ENCODE assay signal across 10 cellular contexts in the genomic region with DNA sequence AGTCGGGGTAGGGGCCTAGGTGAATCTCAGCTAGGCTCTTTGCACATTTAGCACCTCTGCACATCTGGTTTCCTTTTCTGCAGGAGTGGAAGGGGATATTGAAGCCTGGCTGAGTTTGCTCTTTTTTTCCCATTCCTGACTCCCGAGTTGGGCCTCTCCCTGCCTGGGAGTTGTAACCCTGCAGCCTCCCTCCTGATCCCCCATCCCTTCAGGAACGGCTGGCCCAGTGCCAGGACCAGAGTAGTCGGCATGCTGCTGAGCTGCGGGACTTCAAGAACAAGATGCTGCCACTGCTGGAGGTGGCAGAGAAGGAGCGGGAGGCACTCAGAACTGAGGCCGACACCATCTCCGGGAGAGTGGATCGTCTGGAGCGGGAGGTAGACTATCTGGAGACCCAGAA. TPM values are rescaled to one million over a fixed set of nuclear protein-coding genes. Genes with fewer than 3 reads are reported as not detected.
DNase-seq lines count a peak whose midpoint lies in the region; ATAC-seq and TF ChIP-seq lines count a peak whose summit lies in the region.
"Had no signal": no experiment of that assay in that cellular context is flagged by ENCODE, and none has a peak within 500 bp of the region (broad histone marks: within the 10 kb centered on the region; RNA-seq: fewer than 3 reads in every experiment).

No MANE protein-coding gene starts in this region.

- H3K36me3 ChIP-seq in cardiac muscle cell (no peaks in the 10 kb centered on the region), rectal smooth muscle tissue (ENCODE audit: control insufficient read depth, insufficient read depth, low read length) (no peaks in the 10 kb centered on the region)

- H3K9ac ChIP-seq in rectal smooth muscle tissue (ENCODE audit: low read length), result peak overlapping the region; percentile 8

- H3K27me3 ChIP-seq in cardiac muscle cell, result no peaks in the 10 kb centered on the region
- H3K27me3 ChIP-seq in rectal smooth muscle tissue (ENCODE audit: control insufficient read depth, insufficient read depth, low read length), result no peaks in the 10 kb centered on the region

- H3K4me1 ChIP-seq in cardiac muscle cell (ENCODE audit: low read depth) (peaks cover 21% of the 10 kb centered on the region), rectal smooth muscle tissue (ENCODE audit: control insufficient read depth, insufficient read depth, low read length) (peaks cover 45% of the 10 kb centered on the region)

- ATAC-seq in HG02870 (IDR thresholded peaks at IDR 0.05; ENCODE audit: unreplicated experiment), result no peak
- no peak for ATAC-seq in GM18511 (IDR thresholded peaks at IDR 0.05; ENCODE audit: unreplicated experiment)
- no peak for ATAC-seq in GM18498 (IDR thresholded peaks at IDR 0.05; ENCODE audit: unreplicated experiment)

- no peaks in the 10 kb centered on the region for H3K9me3 ChIP-seq in cardiac muscle cell (ENCODE audit: low read depth)

- DNase-seq in DMS79 (lab: John Stamatoyannopoulos, UW), result peak; percentile 12
- DNase-seq in SK-N-DZ (ENCODE audit: low spot score), result peak; percentile 61
- DNase-seq in cardiac muscle cell (ENCODE audit: low read depth in 1 of 2, low spot score in 1 of 2), result peak; percentile 45 to 76
- no peak for DNase-seq in Ammon's horn (ENCODE audit: low spot score)
- DNase-seq: activated naive CD4-positive, alpha-beta T cell treated with anti-CD3 and anti-CD28 coated beads, Interleukin-2, amount 50 U/mL, for 16 hours; KG1 had no signal

- no peak for TF ChIP-seq CTCF in cardiac muscle cell (IDR thresholded peaks at IDR 0.05; ENCODE audit: low read depth, low read length)

- H3K4me3 ChIP-seq in cardiac muscle cell, result no peak overlapping the region
- H3K4me3 ChIP-seq in rectal smooth muscle tissue (ENCODE audit: low read length), result peak overlapping the region; percentile 53

- peak overlapping the region; percentile 91 for H3K27ac ChIP-seq in cardiac muscle cell
- H3K27ac ChIP-seq in rectal smooth muscle tissue (ENCODE audit: low read depth, low read length), result peak overlapping the region; percentile 81

RNA-seq across cellular contexts. Expression of gene OLFML3, which starts 0.8 kb away (rescaled TPM):
- polyA plus RNA-seq in SK-N-DZ (2014; cell fraction: cytosol; rRNA removed), result 12.2 and 12.3 TPM in 2 replicates
- polyA plus RNA-seq in SK-N-DZ (2014; cell fraction: nucleus; rRNA removed), result 5.3 and 6.9 TPM in 2 replicates
- total RNA-seq in cardiac muscle cell, result 15.4 and 16.0 TPM in 2 replicates
- 9.7 and 13.5 TPM in 2 replicates for polyA plus RNA-seq in cardiac muscle cell

RNA-seq across cellular contexts. Expression of gene HIPK1, which starts 51.0 kb away (rescaled TPM):
- 11.6 and 13.5 TPM in 2 replicates for polyA plus RNA-seq in SK-N-DZ (2014; cell fraction: cytosol; rRNA removed)
- 15.4 and 21.5 TPM in 2 replicates for polyA plus RNA-seq in SK-N-DZ (2014; cell fraction: nucleus; rRNA removed)
- 23.4 and 27.7 TPM in 2 replicates for total RNA-seq in cardiac muscle cell
- polyA plus RNA-seq in cardiac muscle cell, result 14.1 and 19.3 TPM in 2 replicates
